3 cellular contexts compared by ENCODE assay signal in genomic region chr5:9373586-9373985, GRCh38.
TF ChIP-seq lines count a peak whose summit lies in the region.

No MANE protein-coding gene starts in this region.

TF ChIP-seq in liver, 16 proteins besides CTCF, POLR2A, EP300 and RAD21 (continued from another document):
- TF ChIP-seq, protein P1, sequence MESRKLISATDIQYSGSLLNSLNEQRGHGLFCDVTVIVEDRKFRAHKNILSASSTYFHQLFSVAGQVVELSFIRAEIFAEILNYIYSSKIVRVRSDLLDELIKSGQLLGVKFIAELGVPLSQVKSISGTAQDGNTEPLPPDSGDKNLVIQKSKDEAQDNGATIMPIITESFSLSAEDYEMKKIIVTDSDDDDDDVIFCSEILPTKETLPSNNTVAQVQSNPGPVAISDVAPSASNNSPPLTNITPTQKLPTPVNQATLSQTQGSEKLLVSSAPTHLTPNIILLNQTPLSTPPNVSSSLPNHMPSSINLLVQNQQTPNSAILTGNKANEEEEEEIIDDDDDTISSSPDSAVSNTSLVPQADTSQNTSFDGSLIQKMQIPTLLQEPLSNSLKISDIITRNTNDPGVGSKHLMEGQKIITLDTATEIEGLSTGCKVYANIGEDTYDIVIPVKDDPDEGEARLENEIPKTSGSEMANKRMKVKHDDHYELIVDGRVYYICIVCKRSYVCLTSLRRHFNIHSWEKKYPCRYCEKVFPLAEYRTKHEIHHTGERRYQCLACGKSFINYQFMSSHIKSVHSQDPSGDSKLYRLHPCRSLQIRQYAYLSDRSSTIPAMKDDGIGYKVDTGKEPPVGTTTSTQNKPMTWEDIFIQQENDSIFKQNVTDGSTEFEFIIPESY (IDR thresholded peaks at IDR 0.05): no peak
- TF ChIP-seq TAF1 (conservative IDR thresholded peaks at IDR 0.05) (no peak), YY1 (IDR thresholded peaks at IDR 0.05) (no peak), FOXA2 (IDR thresholded peaks at IDR 0.05) (no peak), NR2F2 (IDR thresholded peaks at IDR 0.05) (no peak), SP1 (IDR thresholded peaks at IDR 0.05) (no peak), HNF4A (conservative IDR thresholded peaks at IDR 0.05) (no peak)
- TF ChIP-seq, protein P2, sequence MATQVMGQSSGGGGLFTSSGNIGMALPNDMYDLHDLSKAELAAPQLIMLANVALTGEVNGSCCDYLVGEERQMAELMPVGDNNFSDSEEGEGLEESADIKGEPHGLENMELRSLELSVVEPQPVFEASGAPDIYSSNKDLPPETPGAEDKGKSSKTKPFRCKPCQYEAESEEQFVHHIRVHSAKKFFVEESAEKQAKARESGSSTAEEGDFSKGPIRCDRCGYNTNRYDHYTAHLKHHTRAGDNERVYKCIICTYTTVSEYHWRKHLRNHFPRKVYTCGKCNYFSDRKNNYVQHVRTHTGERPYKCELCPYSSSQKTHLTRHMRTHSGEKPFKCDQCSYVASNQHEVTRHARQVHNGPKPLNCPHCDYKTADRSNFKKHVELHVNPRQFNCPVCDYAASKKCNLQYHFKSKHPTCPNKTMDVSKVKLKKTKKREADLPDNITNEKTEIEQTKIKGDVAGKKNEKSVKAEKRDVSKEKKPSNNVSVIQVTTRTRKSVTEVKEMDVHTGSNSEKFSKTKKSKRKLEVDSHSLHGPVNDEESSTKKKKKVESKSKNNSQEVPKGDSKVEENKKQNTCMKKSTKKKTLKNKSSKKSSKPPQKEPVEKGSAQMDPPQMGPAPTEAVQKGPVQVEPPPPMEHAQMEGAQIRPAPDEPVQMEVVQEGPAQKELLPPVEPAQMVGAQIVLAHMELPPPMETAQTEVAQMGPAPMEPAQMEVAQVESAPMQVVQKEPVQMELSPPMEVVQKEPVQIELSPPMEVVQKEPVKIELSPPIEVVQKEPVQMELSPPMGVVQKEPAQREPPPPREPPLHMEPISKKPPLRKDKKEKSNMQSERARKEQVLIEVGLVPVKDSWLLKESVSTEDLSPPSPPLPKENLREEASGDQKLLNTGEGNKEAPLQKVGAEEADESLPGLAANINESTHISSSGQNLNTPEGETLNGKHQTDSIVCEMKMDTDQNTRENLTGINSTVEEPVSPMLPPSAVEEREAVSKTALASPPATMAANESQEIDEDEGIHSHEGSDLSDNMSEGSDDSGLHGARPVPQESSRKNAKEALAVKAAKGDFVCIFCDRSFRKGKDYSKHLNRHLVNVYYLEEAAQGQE (IDR thresholded peaks at IDR 0.05): no peak
TF ChIP-seq in liver: peak in this region for 0.

TF ChIP-seq in HepG2, 621 proteins besides CTCF, POLR2A, EP300 and RAD21 (continued from another document):
- TF ChIP-seq CEBPZ (IDR thresholded peaks at IDR 0.05; ENCODE audit: low read length) (no peak), MAFG (CRISPR knock-in tag; IDR thresholded peaks at IDR 0.05) (no peak), PHF5A (CRISPR knock-in tag; IDR thresholded peaks at IDR 0.05; ENCODE audit: low read depth, unreplicated experiment) (no peak), ZNF124 (CRISPR knock-in tag; IDR thresholded peaks at IDR 0.05) (no peak), ZNF619 (CRISPR knock-in tag; IDR thresholded peaks at IDR 0.05) (no peak), ZNF83 (CRISPR knock-in tag; IDR thresholded peaks at IDR 0.05; ENCODE audit: borderline replicate concordance) (no peak), ETV6 (CRISPR knock-in tag; conservative IDR thresholded peaks at IDR 0.05) (no peak), KAT7 (CRISPR knock-in tag; IDR thresholded peaks at IDR 0.05; ENCODE audit: borderline replicate concordance) (no peak), SOX5 (CRISPR knock-in tag; IDR thresholded peaks at IDR 0.05; ENCODE audit: borderline replicate concordance) (no peak), NR2C2 (CRISPR knock-in tag; IDR thresholded peaks at IDR 0.05; ENCODE audit: borderline replicate concordance) (no peak), NR3C1 (CRISPR knock-in tag; IDR thresholded peaks at IDR 0.05) (no peak), SP5 (CRISPR knock-in tag; IDR thresholded peaks at IDR 0.05; ENCODE audit: borderline replicate concordance, low read depth) (no peak)
- TF ChIP-seq, protein P3, sequence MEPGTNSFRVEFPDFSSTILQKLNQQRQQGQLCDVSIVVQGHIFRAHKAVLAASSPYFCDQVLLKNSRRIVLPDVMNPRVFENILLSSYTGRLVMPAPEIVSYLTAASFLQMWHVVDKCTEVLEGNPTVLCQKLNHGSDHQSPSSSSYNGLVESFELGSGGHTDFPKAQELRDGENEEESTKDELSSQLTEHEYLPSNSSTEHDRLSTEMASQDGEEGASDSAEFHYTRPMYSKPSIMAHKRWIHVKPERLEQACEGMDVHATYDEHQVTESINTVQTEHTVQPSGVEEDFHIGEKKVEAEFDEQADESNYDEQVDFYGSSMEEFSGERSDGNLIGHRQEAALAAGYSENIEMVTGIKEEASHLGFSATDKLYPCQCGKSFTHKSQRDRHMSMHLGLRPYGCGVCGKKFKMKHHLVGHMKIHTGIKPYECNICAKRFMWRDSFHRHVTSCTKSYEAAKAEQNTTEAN (CRISPR knock-in tag; conservative IDR thresholded peaks at IDR 0.05): no peak
- TF ChIP-seq, protein P4, sequence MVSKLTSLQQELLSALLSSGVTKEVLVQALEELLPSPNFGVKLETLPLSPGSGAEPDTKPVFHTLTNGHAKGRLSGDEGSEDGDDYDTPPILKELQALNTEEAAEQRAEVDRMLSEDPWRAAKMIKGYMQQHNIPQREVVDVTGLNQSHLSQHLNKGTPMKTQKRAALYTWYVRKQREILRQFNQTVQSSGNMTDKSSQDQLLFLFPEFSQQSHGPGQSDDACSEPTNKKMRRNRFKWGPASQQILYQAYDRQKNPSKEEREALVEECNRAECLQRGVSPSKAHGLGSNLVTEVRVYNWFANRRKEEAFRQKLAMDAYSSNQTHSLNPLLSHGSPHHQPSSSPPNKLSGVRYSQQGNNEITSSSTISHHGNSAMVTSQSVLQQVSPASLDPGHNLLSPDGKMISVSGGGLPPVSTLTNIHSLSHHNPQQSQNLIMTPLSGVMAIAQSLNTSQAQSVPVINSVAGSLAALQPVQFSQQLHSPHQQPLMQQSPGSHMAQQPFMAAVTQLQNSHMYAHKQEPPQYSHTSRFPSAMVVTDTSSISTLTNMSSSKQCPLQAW (CRISPR knock-in tag; IDR thresholded peaks at IDR 0.05): no peak

TF ChIP-seq in GM12878, 131 proteins besides CTCF, POLR2A, EP300 and RAD21 (continued from another document):
- TF ChIP-seq BCL3 (IDR thresholded peaks at IDR 0.05; ENCODE audit: borderline replicate concordance, insufficient read depth, low read depth, low read length, poor library complexity, severe bottlenecking): peak; percentile 27
